ENCODE assay signal across 36 cellular contexts in the genomic region with DNA sequence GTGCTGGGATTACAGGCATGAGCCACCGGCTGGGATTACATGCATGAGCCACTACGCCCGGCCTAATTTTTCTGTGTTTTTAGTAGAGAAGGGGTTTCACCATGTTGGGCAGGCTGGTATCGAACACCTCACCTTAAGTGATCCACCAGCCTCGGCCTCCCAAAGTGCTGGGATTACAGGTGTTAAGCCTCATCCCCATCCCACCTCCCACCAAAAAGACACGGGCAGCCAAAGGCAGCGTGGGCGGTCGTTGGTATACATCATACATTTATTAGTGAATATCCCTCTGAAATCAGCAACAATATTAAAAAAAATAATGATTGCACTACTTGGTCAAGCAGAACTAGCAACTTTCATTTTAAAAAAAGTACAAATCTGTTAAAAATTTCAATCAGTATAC. TPM values are rescaled to one million over a fixed set of nuclear protein-coding genes. Genes with fewer than 3 reads are reported as not detected.
"Had no signal": no experiment of that assay in that cellular context is flagged by ENCODE, and none has a peak within 500 bp of the region (broad histone marks: within the 10 kb centered on the region; RNA-seq: fewer than 3 reads in every experiment).

No MANE protein-coding gene starts in this region.

- H3K9me3 ChIP-seq: ascending aorta, breast epithelium, colonic mucosa, esophagus squamous epithelium, heart left ventricle had no signal

- H3K4me3 ChIP-seq: ascending aorta, breast epithelium, cardiac muscle cell, colonic mucosa, esophagus squamous epithelium, heart left ventricle had no signal

- H3K27me3 ChIP-seq: ascending aorta, breast epithelium, cardiac muscle cell, colonic mucosa, esophagus squamous epithelium, heart left ventricle had no signal

- FAIRE-seq: endometrium, endothelial cell of umbilical vein, frontal cortex had no signal

- H3K4me1 ChIP-seq: ascending aorta, breast epithelium, colonic mucosa had no signal

- H3K4me3 Mint-ChIP-seq: activated B cell treated with CpG ODN at 0.5 μM for 24 hours; activated CD8-positive, alpha-beta T cell treated with anti-CD3 and anti-CD28 coated beads for 36 hours; activated naive CD8-positive, alpha-beta T cell treated with anti-CD3 and anti-CD28 coated beads for 36 hours; activated T-cell treated with anti-CD3 and anti-CD28 coated beads, Interleukin-2, amount 50 U/mL, for 4 hours; activated T-helper 17 cell treated with anti-CD3 and anti-CD28 coated beads, Interleukin-2, amount 50 U/mL, for 72 hours; brain; T-helper 17 cell; T-helper 2 cell treated with Interferon-gamma antibody and Interleukin-4, amounts not matched to agents 5 μg/mL and 100 μg/mL, for 36 hours had no signal

- H3K27me3 Mint-ChIP-seq: activated B cell treated with CpG ODN at 0.5 μM for 24 hours; activated CD8-positive, alpha-beta T cell treated with anti-CD3 and anti-CD28 coated beads for 36 hours; activated naive CD8-positive, alpha-beta T cell treated with anti-CD3 and anti-CD28 coated beads for 36 hours; activated T-helper 17 cell treated with anti-CD3 and anti-CD28 coated beads, Interleukin-2, amount 50 U/mL, for 72 hours; brain; T-helper 17 cell had no signal

- ATAC-seq: activated CD4-positive, CD25-positive, alpha-beta regulatory T cell treated with anti-CD3 and anti-CD28 coated beads, Interleukin-2, amount 50 U/mL, for 24 hours; activated CD8-positive, alpha-beta T cell treated with anti-CD3 and anti-CD28 coated beads for 36 hours; activated T-cell treated with anti-CD3 and anti-CD28 coated beads, Interleukin-2, amount 50 U/mL, for 4 hours; activated T-helper 17 cell treated with anti-CD3 and anti-CD28 coated beads, Interleukin-2, amount 50 U/mL, for 72 hours; heart left ventricle; T-helper 17 cell had no signal

- H3K27ac Mint-ChIP-seq: activated T-helper 17 cell treated with anti-CD3 and anti-CD28 coated beads, Interleukin-2, amount 50 U/mL, for 72 hours; T-helper 17 cell; T-helper 2 cell treated with Interferon-gamma antibody and Interleukin-4, amounts not matched to agents 5 μg/mL and 100 μg/mL, for 36 hours had no signal

- H3K9me3 Mint-ChIP-seq: activated B cell treated with CpG ODN at 0.5 μM for 24 hours; activated CD8-positive, alpha-beta T cell treated with anti-CD3 and anti-CD28 coated beads for 36 hours; activated naive CD8-positive, alpha-beta T cell treated with anti-CD3 and anti-CD28 coated beads for 36 hours; activated T-cell treated with anti-CD3 and anti-CD28 coated beads, Interleukin-2, amount 50 U/mL, for 4 hours; activated T-helper 17 cell treated with anti-CD3 and anti-CD28 coated beads, Interleukin-2, amount 50 U/mL, for 72 hours; brain; T-helper 2 cell treated with Interferon-gamma antibody and Interleukin-4, amounts not matched to agents 5 μg/mL and 100 μg/mL, for 36 hours had no signal

- H3K27ac ChIP-seq: ascending aorta, breast epithelium, cardiac muscle cell, colonic mucosa, epithelial cell of prostate, esophagus squamous epithelium, heart left ventricle, WERI-Rb-1 had no signal

- DNase-seq: activated B cell treated with CpG ODN at 0.5 μM for 24 hours; activated CD4-positive, alpha-beta T cell treated with anti-CD3 and anti-CD28 coated beads for 48 hours; activated CD4-positive, alpha-beta T cell treated with anti-CD3 and anti-CD28 coated beads, Interleukin-2, amount 50 U/mL, for 1 hour; activated CD4-positive, alpha-beta T cell treated with anti-CD3 and anti-CD28 coated beads, Interleukin-2, amount 50 U/mL, for 48 hours; activated CD8-positive, alpha-beta memory T cell treated with anti-CD3 and anti-CD28 coated beads for 24 hours; activated CD8-positive, alpha-beta T cell treated with anti-CD3 and anti-CD28 coated beads for 36 hours; activated effector memory CD4-positive, alpha-beta T cell treated with Interleukin-2 at 50 U/mL for 16 hours; activated gamma-delta T cell treated with Interleukin-2 at 50 U/mL for 16 hours; activated naive CD4-positive, alpha-beta T cell treated with anti-CD3 and anti-CD28 coated beads, Interleukin-2, amount 50 U/mL, for 16 hours; activated naive CD4-positive, alpha-beta T cell treated with Interleukin-2 at 50 U/mL for 16 hours; activated naive CD8-positive, alpha-beta T cell treated with anti-CD3 and anti-CD28 coated beads for 36 hours; activated T-cell treated with anti-CD3 and anti-CD28 coated beads, Interleukin-2, amount 50 U/mL, for 4 hours; central memory CD4-positive, alpha-beta T cell; cerebellar nuclear complex; colonic mucosa; effector CD8-positive, alpha-beta T cell; esophagus squamous epithelium; glutamatergic neuron; heart left ventricle; T-helper 1 cell; T-helper 17 cell; T1000; WERI-Rb-1 had no signal

RNA-seq across cellular contexts. Expression of gene CDHR2, which starts 22.7 kb away (rescaled TPM):
- total RNA-seq: ascending aorta, endothelial cell of umbilical vein, fibroblast of villous mesenchyme had no signal
- polyA plus RNA-seq: endothelial cell of umbilical vein, fibroblast of lung had no signal
